ENCODE assay signal across 10 cellular contexts in the genomic region with DNA sequence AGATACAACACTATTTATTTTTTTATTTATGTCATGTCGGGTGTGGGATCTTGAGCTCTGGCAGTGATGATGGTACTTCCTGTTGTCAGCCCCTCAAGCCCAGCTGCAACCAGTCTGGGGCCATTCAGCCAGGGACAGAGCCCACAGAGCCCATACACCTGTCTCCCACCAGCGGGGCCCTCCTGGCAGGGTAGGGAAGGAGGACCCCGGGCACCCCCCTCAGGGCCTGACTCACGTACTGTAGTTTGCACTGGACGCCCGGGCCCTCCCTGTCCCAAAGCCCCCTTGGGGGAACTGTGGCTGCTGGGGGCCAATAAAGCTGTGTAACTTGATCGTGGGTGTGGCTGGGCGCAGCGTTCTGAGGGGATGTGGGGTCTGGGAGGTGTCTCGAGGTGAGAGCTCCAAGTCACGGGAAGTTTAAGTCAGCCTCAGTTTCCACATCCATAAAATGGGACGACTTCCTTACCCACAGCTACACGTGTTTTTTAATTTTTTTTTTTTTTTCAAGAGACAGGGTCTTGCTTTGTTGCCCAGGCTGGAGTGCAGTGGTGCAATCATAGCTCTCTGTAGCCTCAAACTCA. TPM values are rescaled to one million over a fixed set of nuclear protein-coding genes. Genes with fewer than 3 reads are reported as not detected.
DNase-seq lines count a peak whose midpoint lies in the region; ATAC-seq and TF ChIP-seq lines count a peak whose summit lies in the region.
"Had no signal": no experiment of that assay in that cellular context is flagged by ENCODE, and none has a peak within 500 bp of the region (broad histone marks: within the 10 kb centered on the region; RNA-seq: fewer than 3 reads in every experiment).

No MANE protein-coding gene starts in this region.

- peaks cover 45% of the 10 kb centered on the region for H3K36me3 ChIP-seq in osteoblast (ENCODE audit: insufficient read depth, low read length)
- H3K36me3 ChIP-seq in HAP-1 (replicated peaks) = peaks cover 83% of the 10 kb centered on the region

- no peak for TF ChIP-seq CTCF in osteoblast (IDR thresholded peaks at IDR 0.05; ENCODE audit: extremely low read depth, low read depth, low read length)

- no peak overlapping the region for H3K4me2 ChIP-seq in osteoblast (ENCODE audit: insufficient read depth, low read length)

- no peaks in the 10 kb centered on the region for H3K9me3 Mint-ChIP-seq in activated CD4-positive, alpha-beta T cell treated with anti-CD3 and anti-CD28 coated beads for 36 hours (ENCODE audit: low read depth)
- no peaks in the 10 kb centered on the region for H3K9me3 Mint-ChIP-seq in IgD-negative memory B cell
- H3K9me3 Mint-ChIP-seq in activated naive CD8-positive, alpha-beta T cell (ENCODE audit: low read depth) = no peaks in the 10 kb centered on the region

- H3K9me3 ChIP-seq in osteoblast (ENCODE audit: low read depth, low read length) = no peaks in the 10 kb centered on the region
- no peaks in the 10 kb centered on the region for H3K9me3 ChIP-seq in HAP-1
- H3K9me3 ChIP-seq: prostate gland had no signal

- no peak overlapping the region for H3K27ac ChIP-seq in osteoblast (ENCODE audit: low read depth, low read length)
- H3K27ac ChIP-seq: prostate gland had no signal

- in situ Hi-C loops in HAP-1 (cut with MboI; ENCODE audit: low sequenced_read_pairs) = no loop called here

- no peaks in the 10 kb centered on the region for H3K27me3 Mint-ChIP-seq in activated CD4-positive, alpha-beta T cell treated with anti-CD3 and anti-CD28 coated beads for 36 hours
- H3K27me3 Mint-ChIP-seq in IgD-negative memory B cell = no peaks in the 10 kb centered on the region
- H3K27me3 Mint-ChIP-seq in activated naive CD8-positive, alpha-beta T cell = no peaks in the 10 kb centered on the region

- H3K4me3 ChIP-seq in osteoblast (ENCODE audit: insufficient read depth, low read length) (no peak overlapping the region), HAP-1 (no peak overlapping the region)
- H3K4me3 ChIP-seq: prostate gland had no signal

- intact Hi-C loops in activated CD4-positive, alpha-beta T cell treated with anti-CD3 and anti-CD28 coated beads for 36 hours (cut with DNase I, micrococcal nuclease) = loop anchor here in 1 of 2 experiments (1.0 kb wide), 1 partner anchor 12 kb away; no protein-coding TSS in a partner anchor

- H3K27me3 ChIP-seq in osteoblast (ENCODE audit: insufficient read depth, low read length) (no peaks in the 10 kb centered on the region), HAP-1 (ENCODE audit: low read depth) (no peaks in the 10 kb centered on the region)

- peak overlapping the region; percentile 83 for H3K27ac Mint-ChIP-seq in activated CD4-positive, alpha-beta T cell treated with anti-CD3 and anti-CD28 coated beads for 36 hours
- peak overlapping the region; percentile 16 to 95 (median 77) for H3K27ac Mint-ChIP-seq in IgD-negative memory B cell
- peak overlapping the region; percentile 82 for H3K27ac Mint-ChIP-seq in activated naive CD8-positive, alpha-beta T cell

- CTCF ChIA-PET in activated CD4-positive, alpha-beta T cell treated with anti-CD3 and anti-CD28 coated beads for 36 hours (lab: Charles Lee) = interaction anchor here (0.8 to 1.9 kb wide), 10 partner anchors 9 to 70 kb away, joined by 3 to 10 read pairs (median 4); partner anchors contain the start of genes KEAP1 and KRI1

- H3K79me2 ChIP-seq in osteoblast (ENCODE audit: insufficient read depth, low read length) = no peaks in the 10 kb centered on the region

- peaks cover 38% of the 10 kb centered on the region for H3K4me1 Mint-ChIP-seq in activated CD4-positive, alpha-beta T cell treated with anti-CD3 and anti-CD28 coated beads for 36 hours
- H3K4me1 Mint-ChIP-seq in IgD-negative memory B cell = peaks cover 16 to 26% (median 16%) of the 10 kb centered on the region in 3 donors
- peaks cover 50% of the 10 kb centered on the region for H3K4me1 Mint-ChIP-seq in activated naive CD8-positive, alpha-beta T cell (ENCODE audit: low read depth)

- no peak for DNase-seq in activated CD4-positive, alpha-beta T cell treated with anti-CD3 and anti-CD28 coated beads for 36 hours
- DNase-seq in activated CD4-positive, alpha-beta T cell treated with anti-CD3 and anti-CD28 coated beads, Interleukin-2, amount 50 U/mL, for 48 hours = no peak
- DNase-seq in osteoblast (ENCODE audit: insufficient read length, low spot score, missing footprints) = peak; percentile 77
- no peak for DNase-seq in AG08395 (ENCODE audit: low spot score)
- DNase-seq in HAP-1 (ENCODE audit: low spot score in 2 of 2) = no peak

- H2AFZ ChIP-seq in osteoblast (ENCODE audit: low read length) = no peak overlapping the region

- POLR2A ChIA-PET in activated CD4-positive, alpha-beta T cell treated with anti-CD3 and anti-CD28 coated beads for 36 hours (lab: Charles Lee) = interaction anchor here (0.6 to 1.6 kb wide), 4 partner anchors 10 to 354 kb away, joined by 3 to 7 read pairs (median 4); no protein-coding TSS in a partner anchor

- H4K20me1 ChIP-seq in osteoblast (ENCODE audit: insufficient read depth, low read length) = peaks cover 3% of the 10 kb centered on the region

- no peak for ATAC-seq in activated CD4-positive, alpha-beta T cell treated with anti-CD3 and anti-CD28 coated beads for 36 hours
- no peak for ATAC-seq in HG03196 (IDR thresholded peaks at IDR 0.05; ENCODE audit: unreplicated experiment)

- H3K4me3 Mint-ChIP-seq in activated CD4-positive, alpha-beta T cell treated with anti-CD3 and anti-CD28 coated beads for 36 hours = no peak overlapping the region
- peak overlapping the region in 2 of 4 donors; percentile 70 to 90 for H3K4me3 Mint-ChIP-seq in IgD-negative memory B cell
- peak overlapping the region; percentile 59 for H3K4me3 Mint-ChIP-seq in activated naive CD8-positive, alpha-beta T cell

- H3K36me3 Mint-ChIP-seq in activated CD4-positive, alpha-beta T cell treated with anti-CD3 and anti-CD28 coated beads for 36 hours (ENCODE audit: low read depth) = peaks cover 55% of the 10 kb centered on the region
- no peaks in the 10 kb centered on the region for H3K36me3 Mint-ChIP-seq in IgD-negative memory B cell
- H3K36me3 Mint-ChIP-seq in activated naive CD8-positive, alpha-beta T cell = no peaks in the 10 kb centered on the region

- H3K4me1 ChIP-seq in osteoblast (ENCODE audit: insufficient read depth, low read length) (no peaks in the 10 kb centered on the region), HAP-1 (no peaks in the 10 kb centered on the region)
- H3K4me1 ChIP-seq: prostate gland had no signal

RNA-seq across cellular contexts. Expression of gene ATG4D, which starts 9.5 kb away (rescaled TPM):
- 10 to 100 TPM; 18.9 to 19.3 TPM for total RNA-seq in activated CD4-positive, alpha-beta T cell treated with anti-CD3 and anti-CD28 coated beads for 36 hours
- 21.0 TPM for polyA plus RNA-seq in IgD-negative memory B cell
- total RNA-seq in osteoblast = 11.6 and 12.7 TPM in 2 replicates

RNA-seq across cellular contexts. Expression of gene KRI1, which starts 12.6 kb away (rescaled TPM):
- total RNA-seq in activated CD4-positive, alpha-beta T cell treated with anti-CD3 and anti-CD28 coated beads for 36 hours = 10 to 100 TPM; 62.5 to 67.1 TPM
- 35.6 TPM for polyA plus RNA-seq in IgD-negative memory B cell
- 5.4 and 5.9 TPM in 2 replicates for total RNA-seq in osteoblast

RNA-seq across cellular contexts. Expression of gene CDKN2D, which starts 15.6 kb away (rescaled TPM):
- 10 to 100 TPM; 39.2 to 50.3 TPM for total RNA-seq in activated CD4-positive, alpha-beta T cell treated with anti-CD3 and anti-CD28 coated beads for 36 hours
- 193 TPM for polyA plus RNA-seq in IgD-negative memory B cell
- total RNA-seq in osteoblast = 4.0 and 5.3 TPM in 2 replicates

RNA-seq across cellular contexts. Expression of gene AP1M2, which starts 33.9 kb away (rescaled TPM):
- total RNA-seq in activated CD4-positive, alpha-beta T cell treated with anti-CD3 and anti-CD28 coated beads for 36 hours = not detected
- not detected for polyA plus RNA-seq in IgD-negative memory B cell
- 0.29 and 0.72 TPM in 2 replicates for total RNA-seq in osteoblast
- total RNA-seq: aorta had no signal

RNA-seq across cellular contexts. Expression of gene S1PR5, which starts 35.9 kb away (rescaled TPM):
- under 1 TPM; 0.07 to 0.11 TPM for total RNA-seq in activated CD4-positive, alpha-beta T cell treated with anti-CD3 and anti-CD28 coated beads for 36 hours
- polyA plus RNA-seq in IgD-negative memory B cell = 5.1 TPM
- 0.29 and 0.36 TPM in 2 replicates for total RNA-seq in osteoblast
